In genomic region chr2:190199109-190199508, GRCh38 we compare ENCODE assay signal across 17 cellular contexts.
DNase-seq lines count a peak whose midpoint lies in the region; ATAC-seq and TF ChIP-seq lines count a peak whose summit lies in the region.
"Had no signal": no experiment of that assay in that cellular context is flagged by ENCODE, and none has a peak within 500 bp of the region (broad histone marks: within the 10 kb centered on the region; RNA-seq: fewer than 3 reads in every experiment).

No MANE protein-coding gene starts in this region.

- H3K4me1 ChIP-seq in left ventricle myocardium inferior (peaks cover 28% of the 10 kb centered on the region), right cardiac atrium (ENCODE audit: control insufficient read depth, insufficient read depth, low read length) (peaks cover 2% of the 10 kb centered on the region), thyroid gland (peaks cover 12 to 20% of the 10 kb centered on the region in 2 donors)
- H3K4me1 ChIP-seq: BLaER1 had no signal

- ATAC-seq in Right ventricle myocardium inferior (peak; percentile 53), left cardiac atrium (no peak), right cardiac atrium (no peak), HG02970 (IDR thresholded peaks at IDR 0.05; ENCODE audit: low FRiP score, unreplicated experiment) (no peak)
- ATAC-seq: CD8-positive, alpha-beta T cell; GM23338; HCT116 had no signal

- intact Hi-C loops in Right ventricle myocardium inferior (cut with DNase I) = no loop called here
- intact Hi-C loops in left cardiac atrium (cut with DNase I) = no loop called here
- intact Hi-C loops in left ventricle myocardium inferior (cut with micrococcal nuclease) = no loop called here
- intact Hi-C loops in right cardiac atrium (cut with DNase I) = no loop called here
- intact Hi-C loops in thyroid gland (cut with DNase I) = no loop called here

- WGBS in right cardiac atrium = 37% methylated on average over 2 of the region's 2 CpGs
- WGBS in thyroid gland, 2 donors = 68 to 98% methylated on average over 2 of the region's 2 CpGs

- TF ChIP-seq POLR2A in thyroid gland (IDR thresholded peaks at IDR 0.05) = no peak

- H3K4me3 ChIP-seq in left ventricle myocardium inferior (no peak overlapping the region), right cardiac atrium (ENCODE audit: low read length) (no peak overlapping the region), thyroid gland (replicated peaks in 1 of 3) (no peak overlapping the region)
- H3K4me3 ChIP-seq: BLaER1, GM23338 had no signal

- peaks cover 35% of the 10 kb centered on the region for H3K36me3 ChIP-seq in left ventricle myocardium inferior
- no peaks in the 10 kb centered on the region for H3K36me3 ChIP-seq in thyroid gland

- H3K27me3 ChIP-seq in left ventricle myocardium inferior (ENCODE audit: low read depth) = no peaks in the 10 kb centered on the region
- no peaks in the 10 kb centered on the region for H3K27me3 ChIP-seq in right cardiac atrium (ENCODE audit: control insufficient read depth, insufficient read depth)
- no peaks in the 10 kb centered on the region for H3K27me3 ChIP-seq in thyroid gland
- H3K27me3 ChIP-seq: BLaER1 had no signal

- no peak for DNase-seq in Right ventricle myocardium inferior (ENCODE audit: missing footprints)
- DNase-seq in left cardiac atrium = no peak
- no peak for DNase-seq in left ventricle myocardium inferior
- no peak for DNase-seq in right cardiac atrium
- no peak for DNase-seq in thyroid gland
- DNase-seq: Caco-2; CD4-positive, CD25-positive, alpha-beta regulatory T cell; CD8-positive, alpha-beta T cell; DMS153; DND-41; H9 had no signal

- H3K27ac ChIP-seq in left ventricle myocardium inferior (replicated peaks) (peak overlapping the region; percentile 28), right cardiac atrium (ENCODE audit: low read length) (no peak overlapping the region), thyroid gland (peak overlapping the region in 2 of 3 donors; percentile 52 to 62)
- H3K27ac ChIP-seq: 22Rv1, BLaER1, C4-2B had no signal

- H3K9me3 ChIP-seq in left ventricle myocardium inferior (replicated peaks) = no peaks in the 10 kb centered on the region
- no peaks in the 10 kb centered on the region for H3K9me3 ChIP-seq in right cardiac atrium (ENCODE audit: control insufficient read depth, low read length)
- H3K9me3 ChIP-seq in thyroid gland = no peaks in the 10 kb centered on the region
- H3K9me3 ChIP-seq: BLaER1, Caco-2 had no signal

- TF ChIP-seq CTCF in left ventricle myocardium inferior (IDR thresholded peaks at IDR 0.05; ENCODE audit: borderline replicate concordance) (no peak), thyroid gland (IDR thresholded peaks at IDR 0.05) (no peak)
